24 cellular contexts compared by ENCODE assay signal in genomic region chr15:39898317-39898716, GRCh38. TPM values are rescaled to one million over a fixed set of nuclear protein-coding genes. Genes with fewer than 3 reads are reported as not detected.
"Had no signal": no experiment of that assay in that cellular context is flagged by ENCODE, and none has a peak within 500 bp of the region (broad histone marks: within the 10 kb centered on the region; RNA-seq: fewer than 3 reads in every experiment).

No MANE protein-coding gene starts in this region.

- DNase-seq: activated CD4-positive, alpha-beta T cell treated with anti-CD3 and anti-CD28 coated beads for 36 hours; activated CD4-positive, CD25-positive, alpha-beta regulatory T cell; activated naive CD4-positive, alpha-beta T cell; activated T-cell treated with anti-CD3 and anti-CD28 coated beads for 4 hours; activated T-cell treated with anti-CD3 and anti-CD28 coated beads, Interleukin-2, amount 50 U/mL, for 72 hours; anterior cingulate cortex; dermis blood vessel endothelial cell; effector CD4-positive, alpha-beta T cell; foreskin keratinocyte; heart left ventricle; midbrain; ovary; retina; stimulated activated CD4-positive, alpha-beta T cell treated with anti-CD3 and anti-CD28 coated beads, Interleukin-2, amount 100 ng/mL, for 24 hours; stimulated activated naive CD4-positive, alpha-beta T cell treated with Interleukin-2 at 50 U/mL for 16 hours; transverse colon had no signal

- H3K9me3 Mint-ChIP-seq: activated naive CD4-positive, alpha-beta T cell treated with anti-CD3 and anti-CD28 coated beads, Interleukin-2, amount 50 U/mL, for 72 hours; activated T-cell treated with anti-CD3 and anti-CD28 coated beads, Interleukin-2, amount 50 U/mL, for 72 hours; central memory CD8-positive, alpha-beta T cell; natural killer cell treated with Interleukin-12 subunit alpha and Interleukin-12 subunit beta and Interleukin-15 and Interleukin-18, amount 100 ng/mL, for 72 hours had no signal

- H3K4me3 ChIP-seq: esophagus muscularis mucosa, heart left ventricle, ovary, prostate gland, smooth muscle cell, transverse colon had no signal

- H3K36me3 ChIP-seq: esophagus muscularis mucosa, heart left ventricle, neutrophil, ovary, prostate gland, transverse colon had no signal

- H3K27ac ChIP-seq: esophagus muscularis mucosa, foreskin keratinocyte, heart left ventricle, neutrophil, ovary, prostate gland, transverse colon had no signal

- H3K9me3 ChIP-seq: esophagus muscularis mucosa, heart left ventricle, neutrophil, ovary, prostate gland, transverse colon had no signal

- H3K27me3 ChIP-seq: esophagus muscularis mucosa, foreskin keratinocyte, heart left ventricle, ovary, transverse colon had no signal

- H3K4me1 Mint-ChIP-seq: activated CD4-positive, alpha-beta T cell treated with anti-CD3 and anti-CD28 coated beads for 36 hours; central memory CD8-positive, alpha-beta T cell had no signal

- H3K4me3 Mint-ChIP-seq: activated CD4-positive, alpha-beta T cell treated with anti-CD3 and anti-CD28 coated beads for 36 hours; activated T-cell treated with anti-CD3 and anti-CD28 coated beads, Interleukin-2, amount 50 U/mL, for 72 hours; central memory CD8-positive, alpha-beta T cell; natural killer cell treated with Interleukin-12 subunit alpha and Interleukin-12 subunit beta and Interleukin-15 and Interleukin-18, amount 100 ng/mL, for 72 hours had no signal

- H3K27ac Mint-ChIP-seq: activated CD4-positive, alpha-beta T cell treated with anti-CD3 and anti-CD28 coated beads for 36 hours; activated naive CD4-positive, alpha-beta T cell treated with anti-CD3 and anti-CD28 coated beads, Interleukin-2, amount 50 U/mL, for 72 hours; activated T-cell treated with anti-CD3 and anti-CD28 coated beads, Interleukin-2, amount 50 U/mL, for 72 hours; natural killer cell treated with Interleukin-12 subunit alpha and Interleukin-12 subunit beta and Interleukin-15 and Interleukin-18, amount 100 ng/mL, for 72 hours had no signal

- H3K4me1 ChIP-seq: esophagus muscularis mucosa, foreskin keratinocyte, heart left ventricle, prostate gland, transverse colon had no signal

- H3K36me3 Mint-ChIP-seq: activated naive CD4-positive, alpha-beta T cell treated with anti-CD3 and anti-CD28 coated beads, Interleukin-2, amount 50 U/mL, for 72 hours; natural killer cell treated with Interleukin-12 subunit alpha and Interleukin-12 subunit beta and Interleukin-15 and Interleukin-18, amount 100 ng/mL, for 72 hours had no signal

RNA-seq across cellular contexts. Expression of gene GPR176, which starts 21.7 kb away (rescaled TPM):
- total RNA-seq: T-helper 2 cell treated with Interferon-gamma antibody and Interleukin-4, amounts not matched to agents 100 ng/mL and 5 ng/mL, for 36 hours had no signal
